Comparison of ENCODE assay signal across 1 cellular context in the genomic region with DNA sequence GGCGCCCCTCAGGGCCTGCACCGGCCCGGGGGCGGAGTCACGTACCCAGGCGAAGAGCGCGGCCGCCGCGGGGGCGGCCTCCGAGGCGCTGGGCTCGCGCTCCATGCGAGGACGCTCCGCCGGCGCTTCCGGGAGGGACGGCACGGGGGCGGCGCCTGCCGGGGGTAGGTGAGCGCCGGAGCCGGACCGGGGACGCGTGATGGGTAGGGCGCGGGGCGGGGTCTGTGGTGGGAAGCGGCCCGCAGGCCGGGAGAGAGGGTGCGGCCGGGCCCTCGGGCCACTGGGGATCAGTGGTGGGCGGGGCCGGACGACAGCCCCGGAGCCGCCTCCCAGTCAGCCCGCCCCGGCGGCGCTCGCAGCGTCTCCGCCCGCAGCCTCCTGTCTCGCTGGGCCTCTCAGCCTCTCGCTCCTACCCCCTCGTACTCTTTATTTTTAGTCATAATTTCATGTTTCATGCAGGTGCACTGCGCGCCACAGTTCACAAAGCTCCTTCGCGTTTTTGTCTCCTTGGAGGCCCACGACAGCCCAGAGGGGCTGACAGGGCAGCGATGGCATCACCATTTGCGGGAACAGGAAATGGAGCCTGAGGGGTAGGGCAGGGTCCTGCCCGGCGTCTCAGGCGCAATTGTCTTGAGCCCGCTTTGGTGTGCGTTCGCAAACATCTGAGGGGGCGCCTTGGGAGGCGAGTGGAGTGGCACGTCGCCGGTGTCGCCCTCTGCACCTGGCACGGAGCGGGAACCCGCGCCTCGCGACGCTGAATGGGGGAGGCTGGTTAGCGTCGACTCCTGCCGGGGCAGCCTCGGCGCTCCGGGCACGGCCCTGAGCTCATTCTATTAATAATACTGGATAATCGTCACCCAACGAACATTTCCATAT.
TF ChIP-seq lines count a peak whose summit lies in the region.

A gene (minus strand): TSS at position 142 of the 876 bp plus-strand sequence. CDS start 37 bp downstream, at position 105.

TF ChIP-seq in IMR-90, 13 proteins besides CTCF, POLR2A, EP300 and RAD21 (continued from another document):
- TF ChIP-seq MXI1 (IDR thresholded peaks at IDR 0.05; ENCODE audit: borderline replicate concordance, low read depth, low read length) (peak; percentile 31; the same call in 1 of the 2 replicates), MAFK (IDR thresholded peaks at IDR 0.05; ENCODE audit: low read depth, low read length) (no peak), NFE2L2 (IDR thresholded peaks at IDR 0.05; ENCODE audit: low read depth, low read length) (no peak)
